Comparison of ENCODE assay signal across 15 cellular contexts in genomic region chr2:31397099-31397498, GRCh38. TPM values are rescaled to one million over a fixed set of nuclear protein-coding genes. Genes with fewer than 3 reads are reported as not detected.
DNase-seq lines count a peak whose midpoint lies in the region; ATAC-seq and TF ChIP-seq lines count a peak whose summit lies in the region.
"Had no signal": no experiment of that assay in that cellular context is flagged by ENCODE, and none has a peak within 500 bp of the region (broad histone marks: within the 10 kb centered on the region; RNA-seq: fewer than 3 reads in every experiment).

No MANE protein-coding gene starts in this region.

- H3K4me3 ChIP-seq in body of pancreas (no peak overlapping the region), osteoblast (ENCODE audit: insufficient read depth, low read length) (no peak overlapping the region)
- H3K4me3 ChIP-seq: skin epidermis had no signal

- no peaks in the 10 kb centered on the region for H3K79me2 ChIP-seq in osteoblast (ENCODE audit: insufficient read depth, low read length)

- H4K20me1 ChIP-seq in osteoblast (ENCODE audit: insufficient read depth, low read length) = no peaks in the 10 kb centered on the region

- intact Hi-C loops in body of pancreas (cut with DNase I) = no loop called here

- H3K36me3 ChIP-seq in body of pancreas (replicated peaks in 1 of 2; ENCODE audit: insufficient read depth in 1 of 2, low read depth in 2 of 2) (no peaks in the 10 kb centered on the region), osteoblast (ENCODE audit: insufficient read depth, low read length) (no peaks in the 10 kb centered on the region)

- no peak for TF ChIP-seq CTCF in body of pancreas (IDR thresholded peaks at IDR 0.05)
- no peak for TF ChIP-seq CTCF in osteoblast (IDR thresholded peaks at IDR 0.05; ENCODE audit: extremely low read depth, low read depth, low read length)

- no peak for TF ChIP-seq POLR2A in body of pancreas (IDR thresholded peaks at IDR 0.05)

- no peak overlapping the region for H3K4me2 ChIP-seq in osteoblast (ENCODE audit: insufficient read depth, low read length)

- H3K9me3 ChIP-seq in body of pancreas = no peaks in the 10 kb centered on the region
- no peaks in the 10 kb centered on the region for H3K9me3 ChIP-seq in osteoblast (ENCODE audit: low read depth, low read length)

- H3K27me3 ChIP-seq in body of pancreas (no peaks in the 10 kb centered on the region), osteoblast (ENCODE audit: insufficient read depth, low read length) (no peaks in the 10 kb centered on the region)

- H3K4me1 ChIP-seq in body of pancreas (peaks cover 11% of the 10 kb centered on the region), osteoblast (ENCODE audit: insufficient read depth, low read length) (peaks cover 18% of the 10 kb centered on the region)

- ATAC-seq in body of pancreas = peak; percentile 96
- ATAC-seq: activated CD4-positive, CD25-positive, alpha-beta regulatory T cell treated with anti-CD3 and anti-CD28 coated beads, Interleukin-2, amount 50 U/mL, for 24 hours; T-helper 17 cell had no signal

- H3K27ac ChIP-seq in body of pancreas (peak overlapping the region; percentile 4 to 55 (median 18)), osteoblast (ENCODE audit: low read depth, low read length) (no peak overlapping the region)

- WGBS in body of pancreas, 2 donors = 14 to 16% methylated on average over 4 of the region's 4 CpGs

- H2AFZ ChIP-seq in osteoblast (ENCODE audit: low read length) = no peak overlapping the region

- DNase-seq in DMS 273 treated with DMSO at 0.1 percent for 48 hours (lab: John Stamatoyannopoulos, UW) (peak; percentile 71), NCI-H1105 (lab: John Stamatoyannopoulos, UW) (peak; percentile 68), body of pancreas (peak; percentile 81 to 94 (median 90)), medulla oblongata (ENCODE audit: extremely low spot score) (peak; percentile 23), osteoblast (ENCODE audit: insufficient read length, low spot score, missing footprints) (no peak), NCI-H187 treated with DMSO at 0.1 percent for 48 hours (lab: John Stamatoyannopoulos, UW) (no peak)
- no peak for DNase-seq in stimulated activated CD4-positive, alpha-beta T cell treated with anti-CD3 and anti-CD28 coated beads, Interleukin-15, amount 100 ng/mL, for 24 hours
- no peak for DNase-seq in effector CD4-positive, alpha-beta T cell
- DNase-seq: activated CD8-positive, alpha-beta memory T cell treated with anti-CD3 and anti-CD28 coated beads, Interleukin-2, amount 50 U/mL, for 4 hours; activated naive CD4-positive, alpha-beta T cell treated with anti-CD3 and anti-CD28 coated beads, Interleukin-2, amount 10 ng/mL, durations not matched to agents 7 days and 5 days; NK-92 treated with Interleukin-12 subunit alpha and Interleukin-12 subunit beta, amount 100 ng/mL, for 24 hours; stimulated activated naive CD4-positive, alpha-beta T cell; T-helper 17 cell had no signal

RNA-seq across cellular contexts. Expression of gene XDH, which starts 17.4 kb away (rescaled TPM):
- total RNA-seq in body of pancreas (1 to 10 TPM in 1 of 2 donors, under 1 TPM in 1; 0.78 to 4.9 TPM), osteoblast (under 0.01 TPM in 2 replicates)

Comparison
In these comparisons a context has a peak if more than half of its experiments do, and no peak if none do; other contexts are left out.
1. DNase-seq: peak in DMS 273 treated with DMSO at 0.1 percent for 48 hours (single experiment), NCI-H1105 (single experiment), body of pancreas (4 of 4) and medulla oblongata (single experiment); none in stimulated activated CD4-positive, alpha-beta T cell treated with anti-CD3 and anti-CD28 coated beads, Interleukin-15, amount 100 ng/mL, for 24 hours (single experiment), effector CD4-positive, alpha-beta T cell (single experiment), osteoblast (single experiment) and NCI-H187 treated with DMSO at 0.1 percent for 48 hours (single experiment).